8 cellular contexts compared by ENCODE assay signal in the genomic region with DNA sequence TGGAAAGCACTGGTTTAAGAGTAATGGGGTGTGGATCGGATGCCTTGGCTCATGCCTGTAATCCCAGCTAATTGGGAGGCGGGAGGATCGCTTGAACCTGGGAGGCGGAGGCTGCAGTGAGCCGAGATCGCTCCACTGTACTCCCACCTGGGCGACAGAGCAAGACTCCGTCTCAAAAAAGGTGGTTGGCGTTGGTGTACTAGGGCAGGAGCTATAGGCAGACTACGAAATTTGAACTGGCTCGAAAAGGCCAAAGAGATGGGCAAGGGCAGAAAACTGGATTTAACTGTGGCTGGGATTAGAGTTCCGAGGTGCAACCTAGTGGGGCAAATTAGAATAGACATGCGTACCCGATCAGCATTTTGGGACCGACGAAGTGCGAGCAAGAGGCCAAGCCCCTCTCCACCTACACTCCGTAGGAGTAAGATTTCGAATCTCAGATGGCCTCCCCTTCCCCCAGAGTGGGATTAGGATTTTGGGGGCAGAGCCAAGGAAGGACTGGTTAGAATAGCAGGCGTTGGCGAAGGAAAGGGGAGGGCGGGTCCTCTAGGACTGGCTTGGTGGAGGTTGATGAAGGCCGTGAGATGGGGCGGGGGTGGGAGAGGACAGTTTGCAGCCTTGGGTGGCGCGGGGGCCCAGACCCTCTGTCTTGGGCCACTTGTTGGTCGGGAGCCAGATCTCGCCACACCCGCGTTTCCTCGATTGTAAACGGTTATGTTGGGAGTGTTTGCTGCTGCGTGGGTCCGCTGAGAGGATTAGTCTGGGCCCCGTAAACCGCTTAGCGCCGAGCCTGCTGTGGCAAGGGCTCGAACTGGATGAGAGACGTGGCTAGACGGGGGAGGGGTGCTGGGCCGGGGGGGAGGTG. TPM values are rescaled to one million over a fixed set of nuclear protein-coding genes. Genes with fewer than 3 reads are reported as not detected.
DNase-seq lines count a peak whose midpoint lies in the region; ATAC-seq and TF ChIP-seq lines count a peak whose summit lies in the region.

No MANE protein-coding gene starts in this region.

- H2AFZ ChIP-seq in neuron (ENCODE audit: low read depth, low read length): peak overlapping the region; percentile 40

- no peaks in the 10 kb centered on the region for H3K27me3 Mint-ChIP-seq in T-helper 17 cell

- TF ChIP-seq CTCF in esophagus squamous epithelium (IDR thresholded peaks at IDR 0.05): no peak

- peak overlapping the region; percentile 99 to 100 (median 99) for H3K27ac ChIP-seq in esophagus squamous epithelium

- H3K9me3 ChIP-seq in T-helper 17 cell (ENCODE audit: control insufficient read depth, low read length, poor library complexity, severe bottlenecking): no peaks in the 10 kb centered on the region
- no peaks in the 10 kb centered on the region for H3K9me3 ChIP-seq in esophagus squamous epithelium
- H3K9me3 ChIP-seq in neuron (ENCODE audit: low read length): no peaks in the 10 kb centered on the region

- H3K36me3 Mint-ChIP-seq in T-helper 17 cell (ENCODE audit: low read depth): peaks cover 3% of the 10 kb centered on the region

- intact Hi-C loops in esophagus squamous epithelium (cut with DNase I): no loop called here

- peak overlapping the region; percentile 96 for H3K4me3 Mint-ChIP-seq in T-helper 17 cell

- H3K4me1 ChIP-seq in esophagus squamous epithelium: peaks cover 11 to 48% (median 21%) of the 10 kb centered on the region in 3 donors
- H3K4me1 ChIP-seq in neuron (ENCODE audit: insufficient read depth, low read length): peaks cover 28% of the 10 kb centered on the region

- H3K27ac Mint-ChIP-seq in T-helper 17 cell: peak overlapping the region; percentile 97

- H3K4me3 ChIP-seq in esophagus squamous epithelium: peak overlapping the region; percentile 55 to 85 (median 78)
- H3K4me3 ChIP-seq in neuron (ENCODE audit: low read length): peak overlapping the region; percentile 87

- ATAC-seq in T-helper 17 cell (no peak), GM18502 (IDR thresholded peaks at IDR 0.05; ENCODE audit: poor library complexity, unreplicated experiment) (no peak), HG02642 (IDR thresholded peaks at IDR 0.05; ENCODE audit: poor library complexity, unreplicated experiment) (no peak), GM18505 (IDR thresholded peaks at IDR 0.05; ENCODE audit: unreplicated experiment) (no peak)

- H3K27me3 ChIP-seq in esophagus squamous epithelium (no peaks in the 10 kb centered on the region), neuron (ENCODE audit: insufficient read depth, low read length) (no peaks in the 10 kb centered on the region)

- DNase-seq in stimulated activated CD4-positive, alpha-beta T cell treated with anti-CD3 and anti-CD28 coated beads, Interleukin-1b, Interleukin-23, amount 100 ng/mL, for 48 hours: peak; percentile 67
- no peak for DNase-seq in stimulated activated CD4-positive, alpha-beta T cell treated with anti-CD3 and anti-CD28 coated beads, Interleukin-4, amount 100 ng/mL, for 24 hours
- DNase-seq in T-helper 17 cell (peak in 1 of 3 donors; percentile 26), esophagus squamous epithelium (lab: John Stamatoyannopoulos, UW) (no peak)

- 36 to 55% methylated on average over 19 to 27 of the region's 42 CpGs for WGBS in esophagus squamous epithelium, 2 donors

- H3K36me3 ChIP-seq in esophagus squamous epithelium (peaks cover 11 to 43% (median 19%) of the 10 kb centered on the region in 3 donors), neuron (ENCODE audit: insufficient read depth, low read length) (peaks cover 22% of the 10 kb centered on the region)

- no peak for TF ChIP-seq POLR2A in esophagus squamous epithelium (IDR thresholded peaks at IDR 0.05)
- TF ChIP-seq POLR2A in GM18505 (IDR thresholded peaks at IDR 0.05; ENCODE audit: borderline replicate concordance, extremely low read depth, insufficient read depth, insufficient read length): no peak

- peaks cover 16% of the 10 kb centered on the region for H3K4me1 Mint-ChIP-seq in T-helper 17 cell

RNA-seq across cellular contexts. Expression of a gene that starts 2.0 kb away (rescaled TPM):
- 1 to 10 TPM; 9.2 to 9.9 TPM for total RNA-seq in T-helper 17 cell
- 1 to 10 TPM; 1.4 to 8.2 (median 3.5) TPM for total RNA-seq in esophagus squamous epithelium

RNA-seq across cellular contexts. Expression of a gene that starts 16.4 kb away (rescaled TPM):
- total RNA-seq in T-helper 17 cell (10 to 100 TPM; 35.6 to 53.7 TPM), esophagus squamous epithelium (10 to 100 TPM in 2 of 4 donors, 1 to 10 TPM in 2; 6.6 to 16.8 (median 10.5) TPM)

RNA-seq across cellular contexts. Expression of a gene that starts 37.0 kb away (rescaled TPM):
- total RNA-seq in T-helper 17 cell (10 to 100 TPM in 1 of 2 donors, 1 to 10 TPM in 1; 2.2 to 11.3 TPM), esophagus squamous epithelium (1 to 10 TPM in 3 of 4 donors, under 1 TPM in 1; 0.87 to 3.2 (median 2.3) TPM)

RNA-seq across cellular contexts. Expression of a gene that starts 41.7 kb away (rescaled TPM):
- total RNA-seq in T-helper 17 cell (10 to 100 TPM; 32.4 to 40.2 TPM), esophagus squamous epithelium (1 to 10 TPM in 3 of 4 donors, under 1 TPM in 1; 0.48 to 3.2 (median 2.6) TPM)

RNA-seq across cellular contexts. Expression of a gene that starts 59.3 kb away (rescaled TPM):
- total RNA-seq in T-helper 17 cell (1 to 10 TPM in 1 of 2 donors, under 1 TPM in 1; 0.70 to 1.4 TPM), esophagus squamous epithelium (1 to 10 TPM in 1 of 4 donors, under 1 TPM in 3; 0.21 to 1.3 (median 0.63) TPM)
